Comparison of ENCODE assay signal across 10 cellular contexts in the genomic region with DNA sequence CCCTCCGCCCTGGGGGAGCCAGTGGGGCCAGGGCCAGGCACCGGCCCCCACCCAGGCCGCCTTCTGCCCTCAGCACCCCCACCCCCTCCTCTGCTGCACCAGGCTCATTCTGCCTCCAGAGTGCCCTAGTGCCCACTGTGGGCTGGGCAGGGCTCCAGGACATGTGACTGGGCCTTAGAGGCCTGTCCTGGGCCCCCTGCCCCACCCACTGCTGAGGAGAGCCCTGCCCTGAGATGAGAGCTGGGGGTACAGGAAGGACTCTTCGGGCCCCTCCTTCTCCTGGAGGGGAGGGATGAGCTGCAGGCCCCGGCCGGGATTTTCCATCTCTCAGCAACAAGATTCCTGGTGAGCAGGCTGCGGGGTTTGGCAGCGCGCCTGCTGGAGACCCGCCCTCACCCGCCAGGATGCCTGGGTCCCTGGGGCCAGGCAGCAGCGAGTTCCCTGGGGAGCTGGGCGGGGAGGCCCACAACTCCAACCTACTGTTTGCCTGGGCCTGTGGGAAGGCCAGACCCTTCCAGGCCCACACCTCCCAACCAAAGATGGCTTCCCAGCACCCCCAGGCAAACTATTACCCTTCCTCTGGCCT. TPM values are rescaled to one million over a fixed set of nuclear protein-coding genes. Genes with fewer than 3 reads are reported as not detected.
A peak's percentile ranks its signal among the peaks of the same experiment; 100 is the strongest.
DNase-seq lines count a peak whose midpoint lies in the region; ATAC-seq and TF ChIP-seq lines count a peak whose summit lies in the region.
"Had no signal": no experiment of that assay in that cellular context is flagged by ENCODE, and none has a peak within 500 bp of the region (broad histone marks: within the 10 kb centered on the region; RNA-seq: fewer than 3 reads in every experiment).

No MANE protein-coding gene starts in this region.

- no peak overlapping the region for H3K4me3 ChIP-seq in fibroblast of the aortic adventitia (ENCODE audit: low read depth, low read length)
- H3K4me3 ChIP-seq in rectal smooth muscle tissue (ENCODE audit: low read length) = no peak overlapping the region
- H3K4me3 ChIP-seq: HAP-1 had no signal

- H3K9me3 Mint-ChIP-seq in stimulated activated naive CD8-positive, alpha-beta T cell treated with anti-CD3 and anti-CD28 coated beads, Interleukin-15, amount 100 ng/mL, for 72 hours = no peaks in the 10 kb centered on the region

- no peaks in the 10 kb centered on the region for H3K4me1 Mint-ChIP-seq in stimulated activated naive CD8-positive, alpha-beta T cell treated with anti-CD3 and anti-CD28 coated beads, Interleukin-15, amount 100 ng/mL, for 72 hours

- H3K27ac ChIP-seq in rectal smooth muscle tissue (ENCODE audit: low read depth, low read length) = peak overlapping the region; percentile 66

- no peak overlapping the region for H3K27ac Mint-ChIP-seq in stimulated activated naive CD8-positive, alpha-beta T cell treated with anti-CD3 and anti-CD28 coated beads, Interleukin-15, amount 100 ng/mL, for 72 hours

- TF ChIP-seq CTCF in fibroblast of the aortic adventitia (IDR thresholded peaks at IDR 0.05; ENCODE audit: insufficient read depth, low read length) = no peak

- H3K4me3 Mint-ChIP-seq in stimulated activated naive CD8-positive, alpha-beta T cell treated with anti-CD3 and anti-CD28 coated beads, Interleukin-15, amount 100 ng/mL, for 72 hours = no peak overlapping the region

- H3K27me3 ChIP-seq in rectal smooth muscle tissue (ENCODE audit: control insufficient read depth, insufficient read depth, low read length) = no peaks in the 10 kb centered on the region

- no peak overlapping the region for H3K9ac ChIP-seq in rectal smooth muscle tissue (ENCODE audit: low read length)

- H3K27me3 Mint-ChIP-seq in stimulated activated naive CD8-positive, alpha-beta T cell treated with anti-CD3 and anti-CD28 coated beads, Interleukin-15, amount 100 ng/mL, for 72 hours = no peaks in the 10 kb centered on the region

- no peaks in the 10 kb centered on the region for H3K36me3 ChIP-seq in rectal smooth muscle tissue (ENCODE audit: control insufficient read depth, insufficient read depth, low read length)
- H3K36me3 ChIP-seq: HAP-1 had no signal

- DNase-seq in DMS153 treated with DMSO at 0.1 percent for 48 hours (lab: John Stamatoyannopoulos, UW; ENCODE audit: unreplicated experiment) (peak; percentile 67), NCI-H345 (lab: John Stamatoyannopoulos, UW) (peak; percentile 91), fibroblast of the aortic adventitia (ENCODE audit: low read depth) (peak; percentile 69), 8988T (no peak), iPS-NIHi11 (ENCODE audit: low spot score) (no peak), G401 (ENCODE audit: low spot score) (no peak)
- no peak for DNase-seq in stimulated activated naive CD8-positive, alpha-beta T cell treated with anti-CD3 and anti-CD28 coated beads, Interleukin-15, amount 100 ng/mL, for 72 hours
- DNase-seq: activated CD4-positive, alpha-beta T cell treated with anti-CD3 and anti-CD28 coated beads for 48 hours had no signal

- in situ Hi-C loops in G401 (cut with HindIII; ENCODE audit: low sequenced_read_pairs) = loop anchor here (25.0 kb wide), 1 partner anchor 178 kb away; no protein-coding TSS in a partner anchor

- ATAC-seq in stimulated activated naive CD8-positive, alpha-beta T cell treated with anti-CD3 and anti-CD28 coated beads, Interleukin-15, amount 100 ng/mL, for 72 hours = no peak

- peaks cover 62% of the 10 kb centered on the region for H3K4me1 ChIP-seq in rectal smooth muscle tissue (ENCODE audit: control insufficient read depth, insufficient read depth, low read length)

RNA-seq across cellular contexts. Expression of a gene that starts 14.0 kb away (rescaled TPM):
- total RNA-seq in fibroblast of the aortic adventitia (ENCODE audit: low replicate concordance) = 14.6 and 19.1 TPM in 2 replicates
- total RNA-seq in G401 (2014; rRNA removed; shearing (Covaris generic)) = 6.5 and 8.1 TPM in 2 replicates

RNA-seq across cellular contexts. Expression of a gene that starts 45.1 kb away (rescaled TPM):
- total RNA-seq in fibroblast of the aortic adventitia (ENCODE audit: low replicate concordance) = 0.18 TPM in 1 of 2 replicates, not detected in the other
- total RNA-seq in G401 (2014; rRNA removed; shearing (Covaris generic)) = not detected in 2 replicates

Comparison
In these comparisons a context has a peak if more than half of its experiments do, and no peak if none do; other contexts are left out.
1. DNase-seq: peak in DMS153 treated with DMSO at 0.1 percent for 48 hours (single experiment), NCI-H345 (single experiment) and fibroblast of the aortic adventitia (single experiment); none in stimulated activated naive CD8-positive, alpha-beta T cell treated with anti-CD3 and anti-CD28 coated beads, Interleukin-15, amount 100 ng/mL, for 72 hours (0 of 2), 8988T (single experiment), iPS-NIHi11 (single experiment) and G401 (single experiment).